1 cellular context compared by ENCODE assay signal in genomic region chr5:53001541-53001940, GRCh38.
TF ChIP-seq lines count a peak whose summit lies in the region.

No MANE protein-coding gene starts in this region.

TF ChIP-seq in HepG2, 621 proteins besides CTCF, POLR2A, EP300 and RAD21 (continued from another document and continues in another):
- TF ChIP-seq HBP1 (CRISPR knock-in tag; IDR thresholded peaks at IDR 0.05; ENCODE audit: low read depth) (0 out of 2 replicates have a peak, but pooled peaks have one; percentile 29), BCL6 (CRISPR knock-in tag; IDR thresholded peaks at IDR 0.05) (peak; percentile 89), IRF2 (CRISPR knock-in tag; IDR thresholded peaks at IDR 0.05) (peak; percentile 63; the same call in 1 of the 2 replicates), RARA (CRISPR knock-in tag; IDR thresholded peaks at IDR 0.05) (peak; percentile 82), NCOA1 (CRISPR knock-in tag; IDR thresholded peaks at IDR 0.05) (no peak), NR2F1 (CRISPR knock-in tag; IDR thresholded peaks at IDR 0.05) (peak; percentile 78 to 89), BHLHE40 (IDR thresholded peaks at IDR 0.05; ENCODE audit: low read length) (peak; percentile 44; the same call in 1 of the 2 replicates), ONECUT2 (CRISPR knock-in tag; IDR thresholded peaks at IDR 0.05) (no peak), RBM39 (IDR thresholded peaks at IDR 0.05; ENCODE audit: low read depth, low read length, poor library complexity, severe bottlenecking) (no peak), IKZF4 (CRISPR knock-in tag; IDR thresholded peaks at IDR 0.05; ENCODE audit: borderline replicate concordance, low read depth, not compliant biosample characterization) (no peak), POLR2G (IDR thresholded peaks at IDR 0.05; ENCODE audit: low read depth, low read length) (0 out of 2 replicates have a peak, but pooled peaks have one; percentile 25), GATAD2A (CRISPR knock-in tag; IDR thresholded peaks at IDR 0.05) (peak; percentile 87), ZFY (CRISPR knock-in tag; IDR thresholded peaks at IDR 0.05) (no peak), ARID3A (IDR thresholded peaks at IDR 0.05; ENCODE audit: low read depth, low read length) (0 out of 2 replicates have a peak, but pooled peaks have one; percentile 39), RFXAP (CRISPR knock-in tag; IDR thresholded peaks at IDR 0.05; ENCODE audit: borderline replicate concordance) (no peak), HNF4A (CRISPR knock-in tag; IDR thresholded peaks at IDR 0.05) (peak; percentile 51), FOXA1 (IDR thresholded peaks at IDR 0.05) (no peak), FOXA1 (CRISPR knock-in tag; IDR thresholded peaks at IDR 0.05) (no peak), ZNF510 (CRISPR knock-in tag; IDR thresholded peaks at IDR 0.05; ENCODE audit: low read depth) (no peak), CHD4 (IDR thresholded peaks at IDR 0.05; ENCODE audit: borderline replicate concordance, low read length) (peak; percentile 72; the same call in 1 of the 2 replicates), RCOR2 (CRISPR knock-in tag; IDR thresholded peaks at IDR 0.05) (peak; percentile 59; the same call in 1 of the 2 replicates), ZMYM2 (CRISPR knock-in tag; IDR thresholded peaks at IDR 0.05) (no peak), ZNF138 (CRISPR knock-in tag; IDR thresholded peaks at IDR 0.05; ENCODE audit: low read depth) (no peak), FOXJ3 (CRISPR knock-in tag; IDR thresholded peaks at IDR 0.05; ENCODE audit: borderline replicate concordance) (peak; percentile 21; the same call in 1 of the 2 replicates), SKI (IDR thresholded peaks at IDR 0.05; ENCODE audit: partially characterized antibody) (peak; percentile 34), SOX6 (IDR thresholded peaks at IDR 0.05) (no peak), SOX6 (CRISPR knock-in tag; IDR thresholded peaks at IDR 0.05) (peak; percentile 81), EEA1 (CRISPR knock-in tag; IDR thresholded peaks at IDR 0.05; ENCODE audit: borderline replicate concordance) (no peak), ISL2 (CRISPR knock-in tag; IDR thresholded peaks at IDR 0.05) (peak; percentile 54; the same call in 1 of the 2 replicates), TCF12 (IDR thresholded peaks at IDR 0.05) (no peak), TCF12 (CRISPR knock-in tag; IDR thresholded peaks at IDR 0.05) (0 out of 2 replicates have a peak, but pooled peaks have one; percentile 29), ZNF251 (CRISPR knock-in tag; IDR thresholded peaks at IDR 0.05) (no peak), PITX1 (CRISPR knock-in tag; IDR thresholded peaks at IDR 0.05) (0 out of 2 replicates have a peak, but pooled peaks have one; percentile 13)
- TF ChIP-seq, protein P1, sequence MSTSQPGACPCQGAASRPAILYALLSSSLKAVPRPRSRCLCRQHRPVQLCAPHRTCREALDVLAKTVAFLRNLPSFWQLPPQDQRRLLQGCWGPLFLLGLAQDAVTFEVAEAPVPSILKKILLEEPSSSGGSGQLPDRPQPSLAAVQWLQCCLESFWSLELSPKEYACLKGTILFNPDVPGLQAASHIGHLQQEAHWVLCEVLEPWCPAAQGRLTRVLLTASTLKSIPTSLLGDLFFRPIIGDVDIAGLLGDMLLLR (CRISPR knock-in tag; IDR thresholded peaks at IDR 0.05) = no peak
- TF ChIP-seq, protein P2, sequence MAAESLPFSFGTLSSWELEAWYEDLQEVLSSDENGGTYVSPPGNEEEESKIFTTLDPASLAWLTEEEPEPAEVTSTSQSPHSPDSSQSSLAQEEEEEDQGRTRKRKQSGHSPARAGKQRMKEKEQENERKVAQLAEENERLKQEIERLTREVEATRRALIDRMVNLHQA (CRISPR knock-in tag; IDR thresholded peaks at IDR 0.05) = no peak
- TF ChIP-seq, protein P3, sequence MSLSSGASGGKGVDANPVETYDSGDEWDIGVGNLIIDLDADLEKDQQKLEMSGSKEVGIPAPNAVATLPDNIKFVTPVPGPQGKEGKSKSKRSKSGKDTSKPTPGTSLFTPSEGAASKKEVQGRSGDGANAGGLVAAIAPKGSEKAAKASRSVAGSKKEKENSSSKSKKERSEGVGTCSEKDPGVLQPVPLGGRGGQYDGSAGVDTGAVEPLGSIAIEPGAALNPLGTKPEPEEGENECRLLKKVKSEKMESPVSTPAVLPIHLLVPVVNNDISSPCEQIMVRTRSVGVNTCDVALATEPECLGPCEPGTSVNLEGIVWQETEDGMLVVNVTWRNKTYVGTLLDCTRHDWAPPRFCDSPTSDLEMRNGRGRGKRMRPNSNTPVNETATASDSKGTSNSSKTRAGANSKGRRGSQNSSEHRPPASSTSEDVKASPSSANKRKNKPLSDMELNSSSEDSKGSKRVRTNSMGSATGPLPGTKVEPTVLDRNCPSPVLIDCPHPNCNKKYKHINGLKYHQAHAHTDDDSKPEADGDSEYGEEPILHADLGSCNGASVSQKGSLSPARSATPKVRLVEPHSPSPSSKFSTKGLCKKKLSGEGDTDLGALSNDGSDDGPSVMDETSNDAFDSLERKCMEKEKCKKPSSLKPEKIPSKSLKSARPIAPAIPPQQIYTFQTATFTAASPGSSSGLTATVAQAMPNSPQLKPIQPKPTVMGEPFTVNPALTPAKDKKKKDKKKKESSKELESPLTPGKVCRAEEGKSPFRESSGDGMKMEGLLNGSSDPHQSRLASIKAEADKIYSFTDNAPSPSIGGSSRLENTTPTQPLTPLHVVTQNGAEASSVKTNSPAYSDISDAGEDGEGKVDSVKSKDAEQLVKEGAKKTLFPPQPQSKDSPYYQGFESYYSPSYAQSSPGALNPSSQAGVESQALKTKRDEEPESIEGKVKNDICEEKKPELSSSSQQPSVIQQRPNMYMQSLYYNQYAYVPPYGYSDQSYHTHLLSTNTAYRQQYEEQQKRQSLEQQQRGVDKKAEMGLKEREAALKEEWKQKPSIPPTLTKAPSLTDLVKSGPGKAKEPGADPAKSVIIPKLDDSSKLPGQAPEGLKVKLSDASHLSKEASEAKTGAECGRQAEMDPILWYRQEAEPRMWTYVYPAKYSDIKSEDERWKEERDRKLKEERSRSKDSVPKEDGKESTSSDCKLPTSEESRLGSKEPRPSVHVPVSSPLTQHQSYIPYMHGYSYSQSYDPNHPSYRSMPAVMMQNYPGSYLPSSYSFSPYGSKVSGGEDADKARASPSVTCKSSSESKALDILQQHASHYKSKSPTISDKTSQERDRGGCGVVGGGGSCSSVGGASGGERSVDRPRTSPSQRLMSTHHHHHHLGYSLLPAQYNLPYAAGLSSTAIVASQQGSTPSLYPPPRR (CRISPR knock-in tag; IDR thresholded peaks at IDR 0.05; ENCODE audit: borderline replicate concordance) = 0 out of 2 replicates have a peak, but pooled peaks have one; percentile 22
- TF ChIP-seq, protein P4, sequence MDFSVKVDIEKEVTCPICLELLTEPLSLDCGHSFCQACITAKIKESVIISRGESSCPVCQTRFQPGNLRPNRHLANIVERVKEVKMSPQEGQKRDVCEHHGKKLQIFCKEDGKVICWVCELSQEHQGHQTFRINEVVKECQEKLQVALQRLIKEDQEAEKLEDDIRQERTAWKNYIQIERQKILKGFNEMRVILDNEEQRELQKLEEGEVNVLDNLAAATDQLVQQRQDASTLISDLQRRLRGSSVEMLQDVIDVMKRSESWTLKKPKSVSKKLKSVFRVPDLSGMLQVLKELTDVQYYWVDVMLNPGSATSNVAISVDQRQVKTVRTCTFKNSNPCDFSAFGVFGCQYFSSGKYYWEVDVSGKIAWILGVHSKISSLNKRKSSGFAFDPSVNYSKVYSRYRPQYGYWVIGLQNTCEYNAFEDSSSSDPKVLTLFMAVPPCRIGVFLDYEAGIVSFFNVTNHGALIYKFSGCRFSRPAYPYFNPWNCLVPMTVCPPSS (IDR thresholded peaks at IDR 0.05) = no peak
- TF ChIP-seq, protein P5, sequence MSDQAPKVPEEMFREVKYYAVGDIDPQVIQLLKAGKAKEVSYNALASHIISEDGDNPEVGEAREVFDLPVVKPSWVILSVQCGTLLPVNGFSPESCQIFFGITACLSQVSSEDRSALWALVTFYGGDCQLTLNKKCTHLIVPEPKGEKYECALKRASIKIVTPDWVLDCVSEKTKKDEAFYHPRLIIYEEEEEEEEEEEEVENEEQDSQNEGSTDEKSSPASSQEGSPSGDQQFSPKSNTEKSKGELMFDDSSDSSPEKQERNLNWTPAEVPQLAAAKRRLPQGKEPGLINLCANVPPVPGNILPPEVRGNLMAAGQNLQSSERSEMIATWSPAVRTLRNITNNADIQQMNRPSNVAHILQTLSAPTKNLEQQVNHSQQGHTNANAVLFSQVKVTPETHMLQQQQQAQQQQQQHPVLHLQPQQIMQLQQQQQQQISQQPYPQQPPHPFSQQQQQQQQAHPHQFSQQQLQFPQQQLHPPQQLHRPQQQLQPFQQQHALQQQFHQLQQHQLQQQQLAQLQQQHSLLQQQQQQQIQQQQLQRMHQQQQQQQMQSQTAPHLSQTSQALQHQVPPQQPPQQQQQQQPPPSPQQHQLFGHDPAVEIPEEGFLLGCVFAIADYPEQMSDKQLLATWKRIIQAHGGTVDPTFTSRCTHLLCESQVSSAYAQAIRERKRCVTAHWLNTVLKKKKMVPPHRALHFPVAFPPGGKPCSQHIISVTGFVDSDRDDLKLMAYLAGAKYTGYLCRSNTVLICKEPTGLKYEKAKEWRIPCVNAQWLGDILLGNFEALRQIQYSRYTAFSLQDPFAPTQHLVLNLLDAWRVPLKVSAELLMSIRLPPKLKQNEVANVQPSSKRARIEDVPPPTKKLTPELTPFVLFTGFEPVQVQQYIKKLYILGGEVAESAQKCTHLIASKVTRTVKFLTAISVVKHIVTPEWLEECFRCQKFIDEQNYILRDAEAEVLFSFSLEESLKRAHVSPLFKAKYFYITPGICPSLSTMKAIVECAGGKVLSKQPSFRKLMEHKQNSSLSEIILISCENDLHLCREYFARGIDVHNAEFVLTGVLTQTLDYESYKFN (CRISPR knock-in tag; conservative IDR thresholded peaks at IDR 0.05) = peak; percentile 62
- TF ChIP-seq, protein P6, sequence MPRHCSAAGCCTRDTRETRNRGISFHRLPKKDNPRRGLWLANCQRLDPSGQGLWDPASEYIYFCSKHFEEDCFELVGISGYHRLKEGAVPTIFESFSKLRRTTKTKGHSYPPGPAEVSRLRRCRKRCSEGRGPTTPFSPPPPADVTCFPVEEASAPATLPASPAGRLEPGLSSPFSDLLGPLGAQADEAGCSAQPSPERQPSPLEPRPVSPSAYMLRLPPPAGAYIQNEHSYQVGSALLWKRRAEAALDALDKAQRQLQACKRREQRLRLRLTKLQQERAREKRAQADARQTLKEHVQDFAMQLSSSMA (CRISPR knock-in tag; IDR thresholded peaks at IDR 0.05) = no peak
- TF ChIP-seq, protein P7, sequence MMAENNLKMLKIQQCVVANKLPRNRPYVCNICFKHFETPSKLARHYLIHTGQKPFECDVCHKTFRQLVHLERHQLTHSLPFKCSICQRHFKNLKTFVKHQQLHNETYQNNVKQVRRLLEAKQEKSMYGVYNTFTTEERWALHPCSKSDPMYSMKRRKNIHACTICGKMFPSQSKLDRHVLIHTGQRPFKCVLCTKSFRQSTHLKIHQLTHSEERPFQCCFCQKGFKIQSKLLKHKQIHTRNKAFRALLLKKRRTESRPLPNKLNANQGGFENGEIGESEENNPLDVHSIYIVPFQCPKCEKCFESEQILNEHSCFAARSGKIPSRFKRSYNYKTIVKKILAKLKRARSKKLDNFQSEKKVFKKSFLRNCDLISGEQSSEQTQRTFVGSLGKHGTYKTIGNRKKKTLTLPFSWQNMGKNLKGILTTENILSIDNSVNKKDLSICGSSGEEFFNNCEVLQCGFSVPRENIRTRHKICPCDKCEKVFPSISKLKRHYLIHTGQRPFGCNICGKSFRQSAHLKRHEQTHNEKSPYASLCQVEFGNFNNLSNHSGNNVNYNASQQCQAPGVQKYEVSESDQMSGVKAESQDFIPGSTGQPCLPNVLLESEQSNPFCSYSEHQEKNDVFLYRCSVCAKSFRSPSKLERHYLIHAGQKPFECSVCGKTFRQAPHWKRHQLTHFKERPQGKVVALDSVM (CRISPR knock-in tag; IDR thresholded peaks at IDR 0.05) = peak; percentile 23; the same call in 1 of the 2 replicates
